ENCODE assay signal across 18 cellular contexts in genomic region chr6:84897874-84898635, GRCh38.
DNase-seq lines count a peak whose midpoint lies in the region; ATAC-seq and TF ChIP-seq lines count a peak whose summit lies in the region.
"Had no signal": no experiment of that assay in that cellular context is flagged by ENCODE, and none has a peak within 500 bp of the region (broad histone marks: within the 10 kb centered on the region; RNA-seq: fewer than 3 reads in every experiment).

No MANE protein-coding gene starts in this region.

- H2AK5ac ChIP-seq in H9 (ENCODE audit: insufficient read length, low read length), result no peak overlapping the region

- POLR2A ChIA-PET in SK-N-SH (lab: Yijun Ruan, JAX), result no interaction called here

- H3K56ac ChIP-seq in H9 (ENCODE audit: insufficient read length, low read depth, low read length), result no peak overlapping the region

- H3K9me3 Mint-ChIP-seq in H9 (no peaks in the 10 kb centered on the region), mesothelial cell of epicardium (no peaks in the 10 kb centered on the region)
- H3K9me3 Mint-ChIP-seq: activated naive CD8-positive, alpha-beta T cell treated with anti-CD3 and anti-CD28 coated beads, Interleukin-2, amount 10 ng/mL, durations not matched to agents 7 days and 5 days had no signal

- H3K23me2 ChIP-seq in H9 (ENCODE audit: insufficient read length, low read depth, low read length, poor library complexity, severe bottlenecking), result no peaks in the 10 kb centered on the region

- no peak overlapping the region for H3K4ac ChIP-seq in H9 (ENCODE audit: low read depth, low read length)

- H2BK12ac ChIP-seq in H9 (ENCODE audit: insufficient read length, low read depth, low read length), result no peak overlapping the region

- no peak overlapping the region for H2BK20ac ChIP-seq in H9 (ENCODE audit: low read depth, low read length, poor library complexity, severe bottlenecking)

- no peaks in the 10 kb centered on the region for H4K20me1 ChIP-seq in SK-N-SH (ENCODE audit: insufficient read depth)
- no peaks in the 10 kb centered on the region for H4K20me1 ChIP-seq in H9 (ENCODE audit: control insufficient read depth, insufficient read depth, insufficient read length)

- no peaks in the 10 kb centered on the region for H3K9me2 ChIP-seq in SK-N-SH

- H4K91ac ChIP-seq in H9 (ENCODE audit: insufficient read length, low read depth, low read length), result no peak overlapping the region

- no peak overlapping the region for H2BK15ac ChIP-seq in H9 (ENCODE audit: low read depth, low read length)

- H3K79me2 ChIP-seq in SK-N-SH (ENCODE audit: insufficient read depth) (no peaks in the 10 kb centered on the region), H9 (ENCODE audit: insufficient read depth, low read length) (no peaks in the 10 kb centered on the region)

- 5% methylated on average over 6 of the region's 6 CpGs for WGBS in SK-N-SH (ENCODE audit: low lambda C conversion rate)
- no CpG with 5 or more reads among the region's 6 CpGs for WGBS in H9 (ENCODE audit: extremely low coverage, insufficient read length, low lambda C conversion rate)

- H3K27ac Mint-ChIP-seq in H9 (no peak overlapping the region), mesothelial cell of epicardium (no peak overlapping the region)
- H3K27ac Mint-ChIP-seq: activated naive CD8-positive, alpha-beta T cell treated with anti-CD3 and anti-CD28 coated beads, Interleukin-2, amount 10 ng/mL, durations not matched to agents 7 days and 5 days; stimulated activated naive CD8-positive, alpha-beta T cell treated with anti-CD3 and anti-CD28 coated beads, Interleukin-15, Interleukin-2, amounts not matched to agents 100 ng/mL and 50 ng/mL, for 24 hours had no signal

- no peak overlapping the region for H3K18ac ChIP-seq in H9 (ENCODE audit: insufficient read length, low read depth, low read length)

- H4K5ac ChIP-seq in H9 (ENCODE audit: insufficient read length, low read depth, low read length), result no peak overlapping the region

- H3K36me3 ChIP-seq in SK-N-SH (replicated peaks in 1 of 2; ENCODE audit: control insufficient read depth in 1 of 2, insufficient read depth in 2 of 2, low read length in 1 of 2) (no peaks in the 10 kb centered on the region), skeletal muscle satellite cell (ENCODE audit: insufficient read depth, low read length) (no peaks in the 10 kb centered on the region), lower lobe of right lung (no peaks in the 10 kb centered on the region)
- H3K36me3 ChIP-seq: esophagus squamous epithelium, neutrophil had no signal

- CTCF ChIA-PET in SK-N-SH (lab: Yijun Ruan, JAX), result no interaction called here

- TF ChIP-seq CTCF in SK-N-SH (IDR thresholded peaks at IDR 0.05), result no peak
- no peak for TF ChIP-seq CTCF in H9 (conservative IDR thresholded peaks at IDR 0.05)
- TF ChIP-seq CTCF in mesothelial cell of epicardium (IDR thresholded peaks at IDR 0.05; ENCODE audit: unreplicated experiment), result no peak
- TF ChIP-seq CTCF in lower lobe of right lung (IDR thresholded peaks at IDR 0.05), result no peak

- no peak overlapping the region for H2BK5ac ChIP-seq in H9 (ENCODE audit: insufficient read length, low read length)

- TF ChIP-seq EP300 in SK-N-SH (IDR thresholded peaks at IDR 0.05; ENCODE audit: borderline replicate concordance in 1 of 2, low read depth in 1 of 2, low read length in 1 of 2), result no peak

- H3K27me3 Mint-ChIP-seq in H9 (ENCODE audit: low read depth) (no peaks in the 10 kb centered on the region), mesothelial cell of epicardium (ENCODE audit: low read depth) (peaks cover 3% of the 10 kb centered on the region)
- H3K27me3 Mint-ChIP-seq: activated naive CD8-positive, alpha-beta T cell treated with anti-CD3 and anti-CD28 coated beads, Interleukin-2, amount 10 ng/mL, durations not matched to agents 7 days and 5 days; stimulated activated naive CD8-positive, alpha-beta T cell treated with anti-CD3 and anti-CD28 coated beads, Interleukin-15, Interleukin-2, amounts not matched to agents 100 ng/mL and 50 ng/mL, for 24 hours had no signal

- H3K9ac ChIP-seq in SK-N-SH, result no peak overlapping the region
- no peak overlapping the region for H3K9ac ChIP-seq in skeletal muscle satellite cell (ENCODE audit: low read depth, low read length)
- H3K9ac ChIP-seq in H9 (ENCODE audit: extremely low read depth, insufficient read length, low read length), result no peak overlapping the region

- DNase-seq in SK-N-SH (no peak), SHP77 treated with DMSO at 0.1 percent for 48 hours (lab: John Stamatoyannopoulos, UW) (peak; percentile 23), fibroblast of gingiva (ENCODE audit: low read depth) (peak; percentile 96), H9 (no peak), mesothelial cell of epicardium (ENCODE audit: low spot score in 2 of 2, unreplicated experiment in 2 of 2) (no peak), lower lobe of right lung (no peak)
- DNase-seq: activated CD4-positive, alpha-beta T cell treated with anti-CD3 and anti-CD28 coated beads for 4 hours; activated naive CD8-positive, alpha-beta T cell treated with anti-CD3 and anti-CD28 coated beads, Interleukin-2, amount 10 ng/mL, durations not matched to agents 7 days and 5 days; esophagus squamous epithelium; GOT3; NCI-H187; NCI-H526; small intestine had no signal

- no peak overlapping the region for H3K23ac ChIP-seq in H9 (ENCODE audit: insufficient read length, low read depth, low read length)

- TF ChIP-seq RAD21 in SK-N-SH (IDR thresholded peaks at IDR 0.05; ENCODE audit: low read length), result no peak

- no peak for ATAC-seq in SK-N-SH treated with all-trans-retinoic acid at 6 μM for 48 hours
- ATAC-seq in lower lobe of right lung, result no peak

- no peaks in the 10 kb centered on the region for H3K36me3 Mint-ChIP-seq in H9 (ENCODE audit: insufficient read depth in 1 of 3, low read depth in 3 of 3)
- no peaks in the 10 kb centered on the region for H3K36me3 Mint-ChIP-seq in mesothelial cell of epicardium
- H3K36me3 Mint-ChIP-seq: activated naive CD8-positive, alpha-beta T cell treated with anti-CD3 and anti-CD28 coated beads, Interleukin-2, amount 10 ng/mL, durations not matched to agents 7 days and 5 days had no signal

- H3K27me3 ChIP-seq in SK-N-SH (ENCODE audit: insufficient read depth), result no peaks in the 10 kb centered on the region; the same call in 1 of the 2 replicates
- no peaks in the 10 kb centered on the region for H3K27me3 ChIP-seq in skeletal muscle satellite cell (ENCODE audit: control insufficient read depth, insufficient read depth, low read length)
- H3K27me3 ChIP-seq in H9 (ENCODE audit: insufficient read depth, low read length), result no peaks in the 10 kb centered on the region
- no peaks in the 10 kb centered on the region for H3K27me3 ChIP-seq in lower lobe of right lung (ENCODE audit: low read depth)
- H3K27me3 ChIP-seq: esophagus squamous epithelium, neutrophil had no signal

- H2AFZ ChIP-seq in SK-N-SH (ENCODE audit: low read depth) (no peak overlapping the region), H9 (ENCODE audit: low read length) (no peak overlapping the region)

- H3T11ph ChIP-seq in H9 (ENCODE audit: low read length), result no peak overlapping the region

- H3K79me1 ChIP-seq in H9 (ENCODE audit: insufficient read depth, low read depth, low read length, poor library complexity, severe bottlenecking), result no peaks in the 10 kb centered on the region

- intact Hi-C loops in lower lobe of right lung (cut with DNase I), result no loop called here

- H3F3A ChIP-seq in SK-N-SH (replicated peaks; ENCODE audit: insufficient read depth), result peaks cover 7% of the 10 kb centered on the region

- no peak overlapping the region for H3K27ac ChIP-seq in SK-N-SH (ENCODE audit: low read depth in 2 of 2, low read length in 1 of 2)
- H3K27ac ChIP-seq in H9 (ENCODE audit: insufficient read length, low read depth, low read length), result no peak overlapping the region
- H3K27ac ChIP-seq in lower lobe of right lung, result no peak overlapping the region
- H3K27ac ChIP-seq: 22Rv1, esophagus squamous epithelium, neutrophil had no signal

- no peaks in the 10 kb centered on the region for H3K4me1 Mint-ChIP-seq in H9
- peaks cover 2% of the 10 kb centered on the region for H3K4me1 Mint-ChIP-seq in mesothelial cell of epicardium
- H3K4me1 Mint-ChIP-seq: activated naive CD8-positive, alpha-beta T cell treated with anti-CD3 and anti-CD28 coated beads, Interleukin-2, amount 10 ng/mL, durations not matched to agents 7 days and 5 days had no signal

- H3K14ac ChIP-seq in H9 (ENCODE audit: insufficient read depth, low read length), result no peak overlapping the region

- H3K4me1 ChIP-seq in SK-N-SH (ENCODE audit: control insufficient read depth in 1 of 2, insufficient read depth in 2 of 2, low read depth in 1 of 2, low read length in 1 of 2), result no peaks in the 10 kb centered on the region
- peaks cover 27% of the 10 kb centered on the region for H3K4me1 ChIP-seq in skeletal muscle satellite cell (ENCODE audit: control insufficient read depth, insufficient read depth, low read length)
- no peaks in the 10 kb centered on the region for H3K4me1 ChIP-seq in H9 (ENCODE audit: insufficient read depth, low read length)
- no peaks in the 10 kb centered on the region for H3K4me1 ChIP-seq in lower lobe of right lung
- H3K4me1 ChIP-seq: esophagus squamous epithelium had no signal

- H2BK120ac ChIP-seq in H9 (ENCODE audit: low read depth, low read length, poor library complexity, severe bottlenecking), result no peak overlapping the region

- H3K9me3 ChIP-seq in SK-N-SH, result no peaks in the 10 kb centered on the region
- H3K9me3 ChIP-seq in skeletal muscle satellite cell (replicated peaks; ENCODE audit: low read length), result no peaks in the 10 kb centered on the region
- no peaks in the 10 kb centered on the region for H3K9me3 ChIP-seq in H9 (ENCODE audit: control insufficient read depth, low read depth, low read length)
- H3K9me3 ChIP-seq in lower lobe of right lung, result no peaks in the 10 kb centered on the region
- H3K9me3 ChIP-seq: esophagus squamous epithelium, neutrophil had no signal

- H3K4me3 Mint-ChIP-seq in H9, result no peak overlapping the region
- H3K4me3 Mint-ChIP-seq in mesothelial cell of epicardium, result no peak overlapping the region
- H3K4me3 Mint-ChIP-seq: activated naive CD8-positive, alpha-beta T cell treated with anti-CD3 and anti-CD28 coated beads, Interleukin-2, amount 10 ng/mL, durations not matched to agents 7 days and 5 days; stimulated activated naive CD8-positive, alpha-beta T cell treated with anti-CD3 and anti-CD28 coated beads, Interleukin-15, Interleukin-2, amounts not matched to agents 100 ng/mL and 50 ng/mL, for 24 hours had no signal

- peak overlapping the region; percentile 37; the same call in 1 of the 2 replicates for H3K4me2 ChIP-seq in SK-N-SH
- peak overlapping the region; percentile 53 for H3K4me2 ChIP-seq in skeletal muscle satellite cell (ENCODE audit: low read length)
- H3K4me2 ChIP-seq in H9 (ENCODE audit: insufficient read depth, insufficient read length, low read length), result no peak overlapping the region

- no peak overlapping the region for H3K4me3 ChIP-seq in SK-N-SH (ENCODE audit: low read depth in 2 of 2, low read length in 1 of 2)
- no peak overlapping the region for H3K4me3 ChIP-seq in skeletal muscle satellite cell (ENCODE audit: low read length)
- no peak overlapping the region for H3K4me3 ChIP-seq in lower lobe of right lung
- H3K4me3 ChIP-seq: esophagus squamous epithelium had no signal

- H4K8ac ChIP-seq in H9 (replicated peaks; ENCODE audit: insufficient read length, low read depth, low read length), result no peak overlapping the region

TF ChIP-seq in SK-N-SH, 30 proteins besides CTCF, POLR2A, EP300 and RAD21 (continues in another document):
- TF ChIP-seq MXI1 (IDR thresholded peaks at IDR 0.05; ENCODE audit: low read depth, low read length), result no peak

Comparison
In these comparisons a context has a peak if more than half of its experiments do, and no peak if none do; other contexts are left out.
1. DNase-seq: peak in SHP77 treated with DMSO at 0.1 percent for 48 hours (single experiment) and fibroblast of gingiva (single experiment); none in SK-N-SH (single experiment), H9 (single experiment), mesothelial cell of epicardium (0 of 2) and lower lobe of right lung (single experiment).